ENCODE assay signal across 17 cellular contexts in genomic region chr2:118699816-118700215, GRCh38.
"Had no signal": no experiment of that assay in that cellular context is flagged by ENCODE, and none has a peak within 500 bp of the region (broad histone marks: within the 10 kb centered on the region; RNA-seq: fewer than 3 reads in every experiment).

No MANE protein-coding gene starts in this region.

- H3K27ac Mint-ChIP-seq: naive thymus-derived CD8-positive, alpha-beta T cell; type B pancreatic cell had no signal

- H3K36me3 ChIP-seq: esophagus muscularis mucosa, gastrocnemius medialis, heart right ventricle, neutrophil, uterus had no signal

- H3K9me3 Mint-ChIP-seq: type B pancreatic cell had no signal

- H3K36me3 Mint-ChIP-seq: naive thymus-derived CD8-positive, alpha-beta T cell; type B pancreatic cell had no signal

- H3K4me3 ChIP-seq: coronary artery, esophagus muscularis mucosa, gastrocnemius medialis, heart right ventricle, mucosa of descending colon, uterus had no signal

- H3K9me3 ChIP-seq: esophagus muscularis mucosa, gastrocnemius medialis, mucosa of descending colon, neutrophil, uterus had no signal

- H3K27ac ChIP-seq: coronary artery, esophagus muscularis mucosa, gastrocnemius medialis, heart right ventricle, neutrophil, uterus had no signal

- H3K4me1 ChIP-seq: esophagus muscularis mucosa, gastrocnemius medialis, heart right ventricle, uterus had no signal

- H3K27me3 ChIP-seq: esophagus muscularis mucosa, gastrocnemius medialis, neutrophil, uterus had no signal

- ATAC-seq: gastrocnemius medialis; heart right ventricle; left lobe of liver; mucosa of descending colon; naive thymus-derived CD8-positive, alpha-beta T cell; sciatic nerve had no signal

- DNase-seq: effector CD4-positive, alpha-beta T cell; gastrocnemius medialis; heart right ventricle; islet precursor cell; mammary epithelial cell; mucosa of descending colon; naive thymus-derived CD8-positive, alpha-beta T cell; stimulated activated CD4-positive, alpha-beta T cell treated with anti-CD3 and anti-CD28 coated beads, Interleukin-12 subunit alpha, Interleukin-12 subunit beta, amount 100 ng/mL, for 4 hours; stimulated activated CD4-positive, alpha-beta T cell treated with anti-CD3 and anti-CD28 coated beads, Interleukin-2, amount 100 ng/mL, for 48 hours; stimulated activated naive CD4-positive, alpha-beta T cell treated with Interleukin-2 at 50 U/mL for 16 hours; uterus had no signal
